Comparison of ENCODE assay signal across 8 cellular contexts in the genomic region with DNA sequence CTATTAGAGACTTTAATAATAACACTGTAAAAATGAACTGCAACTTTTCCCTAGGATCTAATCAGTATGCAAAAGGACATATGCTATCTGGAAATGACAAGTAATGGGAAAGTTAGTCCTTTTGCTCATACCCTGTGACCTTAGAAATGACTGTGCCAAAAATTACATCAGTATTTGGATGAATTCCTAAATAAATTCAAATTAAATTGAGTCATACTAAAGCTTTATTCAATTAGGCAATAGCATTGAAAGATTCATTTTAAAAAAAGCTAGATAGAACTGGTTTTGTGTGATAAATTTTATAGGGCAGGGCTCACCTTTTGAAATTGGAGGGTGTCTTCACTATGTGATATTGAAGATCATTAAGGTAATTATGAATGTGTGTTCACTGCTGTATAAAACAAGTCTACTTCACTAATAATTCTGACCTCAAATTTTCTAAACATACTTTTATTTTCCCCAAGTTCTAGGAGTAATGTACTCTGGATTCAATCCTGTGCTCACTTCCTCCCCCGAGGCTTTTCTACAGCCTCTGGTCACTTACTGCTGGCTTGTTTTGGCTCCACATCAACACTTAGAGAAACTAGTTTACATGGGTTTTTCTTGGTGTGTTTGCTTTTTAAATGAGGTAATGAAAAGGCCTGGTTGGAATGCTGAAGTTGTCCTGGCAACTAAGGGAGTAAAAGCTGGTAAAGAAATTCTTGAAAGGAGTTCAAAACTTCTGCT. TPM values are rescaled to one million over a fixed set of nuclear protein-coding genes. Genes with fewer than 3 reads are reported as not detected.
DNase-seq lines count a peak whose midpoint lies in the region; ATAC-seq and TF ChIP-seq lines count a peak whose summit lies in the region.

No MANE protein-coding gene starts in this region.

- H3K27ac ChIP-seq in H9 (ENCODE audit: insufficient read length, low read depth, low read length): no peak overlapping the region
- no peak overlapping the region for H3K27ac ChIP-seq in smooth muscle cell (ENCODE audit: low read depth)

- no peak overlapping the region for H4K8ac ChIP-seq in H9 (replicated peaks; ENCODE audit: insufficient read length, low read depth, low read length)

- TF ChIP-seq CTCF in H9 (conservative IDR thresholded peaks at IDR 0.05) (no peak), astrocyte of the spinal cord (IDR thresholded peaks at IDR 0.05; ENCODE audit: low read depth, low read length) (no peak), smooth muscle cell (IDR thresholded peaks at IDR 0.05; ENCODE audit: borderline replicate concordance, insufficient read depth, poor library complexity, severe bottlenecking) (no peak)

- H3K27ac Mint-ChIP-seq in H9: peak overlapping the region; percentile 41 to 61 (median 41); a peak in 4 of 7 replicates

- H3K4me1 Mint-ChIP-seq in H9: peaks cover 21 to 22% of the 10 kb centered on the region in 2 experiments

- H3K56ac ChIP-seq in H9 (ENCODE audit: insufficient read length, low read depth, low read length): no peak overlapping the region

- WGBS in H9 (ENCODE audit: extremely low coverage, insufficient read length, low lambda C conversion rate): no CpG with 5 or more reads among the region's 1 CpG
- WGBS in smooth muscle cell (ENCODE audit: low lambda C conversion rate): 41% methylated on average over 1 of the region's 1 CpG

- no peak overlapping the region for H4K5ac ChIP-seq in H9 (ENCODE audit: insufficient read length, low read depth, low read length)

- DNase-seq in H9: no peak
- DNase-seq in astrocyte of the spinal cord (ENCODE audit: low read depth, low spot score): peak; percentile 94
- DNase-seq in iris pigment epithelial cell (ENCODE audit: low read depth): peak; percentile 90
- no peak for DNase-seq in smooth muscle cell (lab: John Stamatoyannopoulos, UW; ENCODE audit: unreplicated experiment)
- DNase-seq in mesenteric fat pad (ENCODE audit: low spot score): no peak
- no peak for DNase-seq in NCI-H1048 (lab: John Stamatoyannopoulos, UW)
- DNase-seq in NCI-H2081 treated with DMSO at 0.1 percent for 48 hours (lab: John Stamatoyannopoulos, UW): no peak

- H2BK5ac ChIP-seq in H9 (ENCODE audit: insufficient read length, low read length): no peak overlapping the region

- H2AFZ ChIP-seq in H9 (ENCODE audit: low read length) (no peak overlapping the region), smooth muscle cell (ENCODE audit: low read depth) (peak overlapping the region; percentile 80)

- no peak overlapping the region for H3K18ac ChIP-seq in H9 (ENCODE audit: insufficient read length, low read depth, low read length)

- H3K79me2 ChIP-seq in H9 (ENCODE audit: insufficient read depth, low read length): no peaks in the 10 kb centered on the region
- no peaks in the 10 kb centered on the region for H3K79me2 ChIP-seq in smooth muscle cell (ENCODE audit: low read depth)

- in situ Hi-C loops in astrocyte of the spinal cord (cut with HindIII; ENCODE audit: low sequenced_read_pairs): no loop called here

- H2BK20ac ChIP-seq in H9 (ENCODE audit: low read depth, low read length, poor library complexity, severe bottlenecking): no peak overlapping the region

- no peak overlapping the region for H2BK12ac ChIP-seq in H9 (ENCODE audit: insufficient read length, low read depth, low read length)

- no peak overlapping the region for H2AK5ac ChIP-seq in H9 (ENCODE audit: insufficient read length, low read length)

- H4K91ac ChIP-seq in H9 (ENCODE audit: insufficient read length, low read depth, low read length): no peak overlapping the region

- peaks cover 22 to 28% (median 25%) of the 10 kb centered on the region in 3 experiments for H3K36me3 Mint-ChIP-seq in H9 (ENCODE audit: insufficient read depth in 1 of 3, low read depth in 3 of 3)

- H3K27me3 ChIP-seq in H9 (ENCODE audit: insufficient read depth, low read length) (no peaks in the 10 kb centered on the region), smooth muscle cell (ENCODE audit: low read depth) (no peaks in the 10 kb centered on the region)

- no peak for ATAC-seq in GM21515 (IDR thresholded peaks at IDR 0.05; ENCODE audit: unreplicated experiment)

- no peak overlapping the region for H3K4me3 ChIP-seq in astrocyte of the spinal cord (ENCODE audit: low read depth, low read length)
- H3K4me3 ChIP-seq in smooth muscle cell: no peak overlapping the region

- H3K4me3 Mint-ChIP-seq in H9: no peak overlapping the region

- no peaks in the 10 kb centered on the region for H3F3A ChIP-seq in smooth muscle cell (ENCODE audit: low read depth)

- peaks cover 13 to 19% of the 10 kb centered on the region in 2 experiments for H3K9me3 Mint-ChIP-seq in H9

- H2BK15ac ChIP-seq in H9 (ENCODE audit: low read depth, low read length): no peak overlapping the region

- H3K9me3 ChIP-seq in H9 (ENCODE audit: control insufficient read depth, low read depth, low read length) (no peaks in the 10 kb centered on the region), smooth muscle cell (replicated peaks; ENCODE audit: low read depth) (no peaks in the 10 kb centered on the region)

- H3K9ac ChIP-seq in H9 (ENCODE audit: extremely low read depth, insufficient read length, low read length) (no peak overlapping the region), smooth muscle cell (ENCODE audit: low read depth) (no peak overlapping the region)

- H3K79me1 ChIP-seq in H9 (ENCODE audit: insufficient read depth, low read depth, low read length, poor library complexity, severe bottlenecking): no peaks in the 10 kb centered on the region

- no peak overlapping the region for H2BK120ac ChIP-seq in H9 (ENCODE audit: low read depth, low read length, poor library complexity, severe bottlenecking)

- H4K20me1 ChIP-seq in H9 (ENCODE audit: control insufficient read depth, insufficient read depth, insufficient read length) (no peaks in the 10 kb centered on the region), smooth muscle cell (ENCODE audit: low read depth) (no peaks in the 10 kb centered on the region)

- no peaks in the 10 kb centered on the region for H3K27me3 Mint-ChIP-seq in H9 (ENCODE audit: low read depth)

- H3K23me2 ChIP-seq in H9 (ENCODE audit: insufficient read length, low read depth, low read length, poor library complexity, severe bottlenecking): no peaks in the 10 kb centered on the region

- no peaks in the 10 kb centered on the region for H3K36me3 ChIP-seq in smooth muscle cell (ENCODE audit: low read depth)

- H3K14ac ChIP-seq in H9 (ENCODE audit: insufficient read depth, low read length): no peak overlapping the region

- H3T11ph ChIP-seq in H9 (ENCODE audit: low read length): no peak overlapping the region

- H3K23ac ChIP-seq in H9 (ENCODE audit: insufficient read length, low read depth, low read length): no peak overlapping the region

- H3K4me1 ChIP-seq in H9 (ENCODE audit: insufficient read depth, low read length) (peaks cover 4% of the 10 kb centered on the region), smooth muscle cell (ENCODE audit: low read depth) (peaks cover 3% of the 10 kb centered on the region)

- H3K4me2 ChIP-seq in H9 (ENCODE audit: insufficient read depth, insufficient read length, low read length): no peak overlapping the region
- no peak overlapping the region for H3K4me2 ChIP-seq in smooth muscle cell

- H3K4ac ChIP-seq in H9 (ENCODE audit: low read depth, low read length): no peak overlapping the region

RNA-seq across cellular contexts. Expression of a gene that starts 44.4 kb away (rescaled TPM):
- total RNA-seq in H9 (2021) (1.4 and 3.5 TPM in 2 replicates), smooth muscle cell (0.94 and 1.0 TPM in 2 replicates), mesenteric fat pad (not detected)
- polyA plus RNA-seq in smooth muscle cell: 0.41 TPM in 1 of 2 replicates, not detected in the other

Comparison
In these comparisons a context has a peak if more than half of its experiments do, and no peak if none do; other contexts are left out.
1. DNase-seq: peak in astrocyte of the spinal cord (single experiment) and iris pigment epithelial cell (single experiment); none in H9 (single experiment), smooth muscle cell (single experiment), mesenteric fat pad (single experiment), NCI-H1048 (single experiment) and NCI-H2081 treated with DMSO at 0.1 percent for 48 hours (single experiment).